Comparison of ENCODE assay signal across 1 cellular context in genomic region chr7:143396625-143397556, GRCh38.
TF ChIP-seq lines count a peak whose summit lies in the region.

No MANE protein-coding gene starts in this region.

TF ChIP-seq in HepG2, 621 proteins besides CTCF, POLR2A, EP300 and RAD21:
- TF ChIP-seq CEBPG (CRISPR knock-in tag; IDR thresholded peaks at IDR 0.05) (peak; percentile 51; the same call in 1 of the 2 replicates), ZBTB38 (CRISPR knock-in tag; IDR thresholded peaks at IDR 0.05) (peak; percentile 69; the same call in 1 of the 2 replicates), CAMTA2 (CRISPR knock-in tag; IDR thresholded peaks at IDR 0.05; ENCODE audit: borderline replicate concordance) (peak; percentile 59; the same call in 1 of the 2 replicates), ZBTB4 (CRISPR knock-in tag; IDR thresholded peaks at IDR 0.05; ENCODE audit: borderline replicate concordance) (peak; percentile 51; the same call in 1 of the 2 replicates), HCFC1 (IDR thresholded peaks at IDR 0.05; ENCODE audit: low read depth, low read length) (no peak), BORCS8-MEF2B (CRISPR knock-in tag; IDR thresholded peaks at IDR 0.05) (no peak), HDAC1 (CRISPR knock-in tag; IDR thresholded peaks at IDR 0.05) (0 out of 2 replicates have a peak, but pooled peaks have one; percentile 31), E2F5 (CRISPR knock-in tag; conservative IDR thresholded peaks at IDR 0.05) (no peak), CEBPB (IDR thresholded peaks at IDR 0.05; ENCODE audit: borderline replicate concordance, low read depth, low read length) (peak; percentile 68; the same call in 1 of the 2 replicates), BRD4 (CRISPR knock-in tag; IDR thresholded peaks at IDR 0.05) (no peak)
TF ChIP-seq in HepG2: peak in this region for 6.
